ENCODE assay signal across 1 cellular context in genomic region chr12:98821849-98822248, GRCh38.
TF ChIP-seq lines count a peak whose summit lies in the region.

No MANE protein-coding gene starts in this region.

TF ChIP-seq in WTC11, 78 proteins besides CTCF, POLR2A, EP300 and RAD21 (continued from another document):
- TF ChIP-seq MAX (CRISPR knock-in tag; IDR thresholded peaks at IDR 0.05) (no peak), MLX (CRISPR knock-in tag; IDR thresholded peaks at IDR 0.05) (no peak)
TF ChIP-seq in WTC11: peak in this region for 0.
